ENCODE assay signal across 23 cellular contexts in genomic region chr5:149123211-149123610, GRCh38. TPM values are rescaled to one million over a fixed set of nuclear protein-coding genes. Genes with fewer than 3 reads are reported as not detected.
A peak's percentile ranks its signal among the peaks of the same experiment; 100 is the strongest.
DNase-seq lines count a peak whose midpoint lies in the region; ATAC-seq and TF ChIP-seq lines count a peak whose summit lies in the region.
"Had no signal": no experiment of that assay in that cellular context is flagged by ENCODE, and none has a peak within 500 bp of the region (broad histone marks: within the 10 kb centered on the region; RNA-seq: fewer than 3 reads in every experiment).

No MANE protein-coding gene starts in this region.

- DNase-seq in NCI-H748 (lab: John Stamatoyannopoulos, UW; ENCODE audit: unreplicated experiment), result peak; percentile 7
- DNase-seq in NCI-H748 treated with DMSO at 0.1 percent for 48 hours (lab: John Stamatoyannopoulos, UW), result no peak
- DNase-seq in Karpas-422, result peak; percentile 10
- no peak for DNase-seq in left lung
- no peak for DNase-seq in NOMO-1 treated with dmso at 0.1 percent for 144 hours (lab: John Stamatoyannopoulos, UW; ENCODE audit: unreplicated experiment)
- DNase-seq: 8988T; ACHN; BE2C; C1 segment of cervical spinal cord; CD4-positive, alpha-beta memory T cell; CD4-positive, CD25-positive, alpha-beta regulatory T cell; CD8-positive, alpha-beta memory T cell; COR-L47; DMS 273 treated with DMSO at 0.1 percent for 48 hours; DMS153; DMS53; DMS79; DND-41; EL; GDM1 had no signal

- H3K9ac ChIP-seq in Karpas-422 (ENCODE audit: low read length), result no peak overlapping the region
- H3K9ac ChIP-seq: BLaER1 had no signal

- H2AFZ ChIP-seq in Karpas-422 (ENCODE audit: low read length), result no peak overlapping the region

- H3K27me3 ChIP-seq in Karpas-422 (ENCODE audit: low read length) (no peaks in the 10 kb centered on the region), left lung (no peaks in the 10 kb centered on the region)
- H3K27me3 ChIP-seq: BE2C, BLaER1 had no signal

- no peaks in the 10 kb centered on the region for H3K79me2 ChIP-seq in Karpas-422 (ENCODE audit: low read length)

- H3K27ac ChIP-seq in Karpas-422 (ENCODE audit: low read length) (no peak overlapping the region), left lung (no peak overlapping the region)
- H3K27ac ChIP-seq: BLaER1 had no signal

- H3K9me2 ChIP-seq in Karpas-422 (replicated peaks; ENCODE audit: insufficient read depth, low read length), result no peaks in the 10 kb centered on the region

- H3K36me3 ChIP-seq in Karpas-422 (ENCODE audit: insufficient read depth, low read length) (no peaks in the 10 kb centered on the region), left lung (no peaks in the 10 kb centered on the region)
- H3K36me3 ChIP-seq: BE2C, BLaER1 had no signal

- intact Hi-C loops in left lung (cut with DNase I), result no loop called here

- no peaks in the 10 kb centered on the region for H3K9me3 ChIP-seq in Karpas-422 (ENCODE audit: low read length)
- no peaks in the 10 kb centered on the region for H3K9me3 ChIP-seq in left lung
- H3K9me3 ChIP-seq: BE2C, BLaER1 had no signal

- H3K4me1 ChIP-seq in Karpas-422 (ENCODE audit: low read length) (peaks cover 5% of the 10 kb centered on the region; the same call in 1 of the 2 replicates), left lung (no peaks in the 10 kb centered on the region)
- H3K4me1 ChIP-seq: BE2C, BLaER1 had no signal

- TF ChIP-seq CTCF in left lung (IDR thresholded peaks at IDR 0.05), result no peak

- no peak overlapping the region for H3K4me3 ChIP-seq in Karpas-422 (ENCODE audit: low read length)
- no peak overlapping the region for H3K4me3 ChIP-seq in left lung
- H3K4me3 ChIP-seq: BLaER1, GM12878 had no signal

- no peak for ATAC-seq in left lung
- ATAC-seq: GM12878 had no signal

- H4K20me1 ChIP-seq in Karpas-422 (ENCODE audit: insufficient read depth, low read depth, low read length), result no peaks in the 10 kb centered on the region
- H4K20me1 ChIP-seq: BLaER1 had no signal

- no peak overlapping the region for H3K4me2 ChIP-seq in Karpas-422 (ENCODE audit: low read depth, low read length, poor library complexity, severe bottlenecking)
- H3K4me2 ChIP-seq: BLaER1 had no signal

RNA-seq across cellular contexts. Expression of gene ABLIM3, which starts 18.1 kb away (rescaled TPM):
- total RNA-seq in Karpas-422 (2014; rRNA removed; shearing (Covaris generic); ENCODE audit: low replicate concordance), result not detected in 2 replicates
- 10 to 100 TPM; 33.2 to 35.3 TPM for total RNA-seq in left lung
- total RNA-seq: A673; CD4-positive, alpha-beta memory T cell; GM12878 had no signal

Comparison
In these comparisons a context has a peak if more than half of its experiments do, and no peak if none do; other contexts are left out.
1. DNase-seq: peak in NCI-H748 (single experiment) and Karpas-422 (single experiment); none in NCI-H748 treated with DMSO at 0.1 percent for 48 hours (single experiment), left lung (0 of 2) and NOMO-1 treated with dmso at 0.1 percent for 144 hours (single experiment).
2. RNA of gene ABLIM3, which starts 18.1 kb away (total RNA-seq): 33.2 to 35.3 TPM in left lung; not detected in Karpas-422; every median in the first group is over 10 times any median in the second.